9 cellular contexts compared by ENCODE assay signal in the genomic region with DNA sequence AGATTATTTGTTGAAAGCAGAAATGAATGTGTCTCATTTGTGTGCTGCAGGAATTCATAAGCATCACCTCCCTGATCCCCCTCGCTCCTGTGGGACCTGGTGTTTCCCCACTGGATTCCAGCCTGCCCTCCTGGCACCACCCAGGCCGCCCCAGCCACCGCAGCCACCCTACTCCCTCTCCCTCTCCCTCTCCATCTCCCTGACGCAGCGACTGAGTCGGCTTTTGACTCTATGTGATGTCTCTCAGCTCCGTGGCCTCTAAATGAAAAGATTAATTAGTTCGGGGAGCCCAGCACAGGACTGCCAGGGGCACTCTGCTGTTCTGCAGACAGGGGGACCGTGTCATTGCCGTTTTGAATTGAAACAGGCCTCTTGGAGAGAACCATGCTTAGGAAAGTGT.
"Had no signal": no experiment of that assay in that cellular context is flagged by ENCODE, and none has a peak within 500 bp of the region (broad histone marks: within the 10 kb centered on the region; RNA-seq: fewer than 3 reads in every experiment).

No MANE protein-coding gene starts in this region.

- H3K9ac ChIP-seq: parathyroid adenoma had no signal

- DNase-seq: activated CD4-positive, alpha-beta T cell treated with anti-CD3 and anti-CD28 coated beads for 36 hours; activated gamma-delta T cell treated with Interleukin-2 at 50 U/mL for 16 hours; foreskin melanocyte; heart right ventricle; small intestine; SW 1271; T-helper 9 cell; transverse colon had no signal

- H3K27me3 ChIP-seq: transverse colon had no signal

- H3K4me3 ChIP-seq: heart right ventricle, transverse colon had no signal

- H3K9me3 ChIP-seq: heart right ventricle, transverse colon had no signal

- H3K4me1 ChIP-seq: parathyroid adenoma had no signal

- H3K79me2 ChIP-seq: parathyroid adenoma had no signal

- ATAC-seq: activated CD4-positive, alpha-beta T cell treated with anti-CD3 and anti-CD28 coated beads for 36 hours; heart right ventricle had no signal

- H3K27ac ChIP-seq: heart right ventricle, parathyroid adenoma, transverse colon had no signal

- H2AFZ ChIP-seq: parathyroid adenoma had no signal

- H3K36me3 ChIP-seq: heart right ventricle, transverse colon had no signal
